Comparison of ENCODE assay signal across 9 cellular contexts in genomic region chr9:137204731-137205125, GRCh38. TPM values are rescaled to one million over a fixed set of nuclear protein-coding genes. Genes with fewer than 3 reads are reported as not detected.
DNase-seq lines count a peak whose midpoint lies in the region; ATAC-seq and TF ChIP-seq lines count a peak whose summit lies in the region.
"Had no signal": no experiment of that assay in that cellular context is flagged by ENCODE, and none has a peak within 500 bp of the region (broad histone marks: within the 10 kb centered on the region; RNA-seq: fewer than 3 reads in every experiment).

No MANE protein-coding gene starts in this region.

- no peak overlapping the region for H3K4ac ChIP-seq in neuronal stem cell (ENCODE audit: low read length)

- H3K4me1 ChIP-seq in OCI-LY1 (ENCODE audit: insufficient read depth, low read length, severe bottlenecking) (peaks cover 56% of the 10 kb centered on the region), endodermal cell (ENCODE audit: control insufficient read depth, insufficient read depth, low read length) (peaks cover 18% of the 10 kb centered on the region), neuronal stem cell (ENCODE audit: control insufficient read depth in 2 of 2, insufficient read depth in 1 of 2, low read depth in 1 of 2, low read length in 2 of 2) (peaks cover 18 to 21% of the 10 kb centered on the region in 2 donors)

- H3K36me3 Mint-ChIP-seq in endodermal cell (ENCODE audit: low read depth), result peaks cover 25% of the 10 kb centered on the region

- H3K27me3 ChIP-seq in OCI-LY1 (ENCODE audit: insufficient read depth, low read length) (no peaks in the 10 kb centered on the region; the same call in 1 of the 2 replicates), endodermal cell (ENCODE audit: control insufficient read depth, insufficient read depth, low read length, poor library complexity, severe bottlenecking) (no peaks in the 10 kb centered on the region), neuronal stem cell (ENCODE audit: control insufficient read depth in 3 of 3, insufficient read depth in 3 of 3, low read depth in 1 of 3, low read length in 3 of 3) (no peaks in the 10 kb centered on the region)

- H3K27ac ChIP-seq in C4-2B (peak overlapping the region; percentile 86), OCI-LY1 (ENCODE audit: low read depth, low read length, poor library complexity, severe bottlenecking) (peak overlapping the region; percentile 43), endodermal cell (ENCODE audit: low read depth, low read length) (no peak overlapping the region), neuronal stem cell (replicated peaks; ENCODE audit: low read length) (no peak overlapping the region)

- no peak for ATAC-seq in GM18858 (IDR thresholded peaks at IDR 0.05; ENCODE audit: unreplicated experiment)

- no peaks in the 10 kb centered on the region for H3K9me3 Mint-ChIP-seq in endodermal cell

- H4K91ac ChIP-seq in neuronal stem cell (ENCODE audit: low read depth, low read length, poor library complexity), result no peak overlapping the region

- 30 to 32% methylated on average over 21 of the region's 21 CpGs for WGBS in endodermal cell (ENCODE audit: insufficient coverage in 1 of 2, insufficient read length in 1 of 2), 2 experiments
- WGBS in neuronal stem cell (ENCODE audit: extremely low coverage in 2 of 2, insufficient read length in 2 of 2, insufficient replicate concordance in 1 of 2), 2 donors, result no CpG with 5 or more reads among the region's 21 CpGs

- no peaks in the 10 kb centered on the region for H3F3A ChIP-seq in OCI-LY1 (ENCODE audit: insufficient read depth, low read length)

- DNase-seq in endodermal cell (no peak), neuronal stem cell (ENCODE audit: low spot score) (no peak), kidney glomerular epithelial cell (lab: John Stamatoyannopoulos, UW) (no peak), kidney tubule cell (ENCODE audit: low spot score) (no peak)
- no peak for DNase-seq in stimulated activated CD4-positive, alpha-beta T cell treated with anti-CD3 and anti-CD28 coated beads, Interleukin-12 subunit alpha, Interleukin-12 subunit beta, amount 100 ng/mL, for 4 hours
- DNase-seq: NCI-H2081 treated with DMSO at 0.1 percent for 48 hours had no signal

- H3K4me3 Mint-ChIP-seq in endodermal cell, result peak overlapping the region; percentile 90

- no peak overlapping the region for H2BK15ac ChIP-seq in neuronal stem cell (ENCODE audit: low read length)

- no peaks in the 10 kb centered on the region for H3K9me2 ChIP-seq in OCI-LY1 (ENCODE audit: low read depth, low read length)

- H3K4me3 ChIP-seq in OCI-LY1 (ENCODE audit: low read depth, low read length, poor library complexity, severe bottlenecking) (peak overlapping the region; percentile 88), endodermal cell (ENCODE audit: low read length) (peak overlapping the region; percentile 92), neuronal stem cell (ENCODE audit: low read length in 2 of 2) (peak overlapping the region; percentile 92 to 99)

- H3K27ac Mint-ChIP-seq in endodermal cell, result peak overlapping the region; percentile 96

- no peak overlapping the region for H3K18ac ChIP-seq in neuronal stem cell (ENCODE audit: low read length)

- peaks cover 24% of the 10 kb centered on the region for H3K4me1 Mint-ChIP-seq in endodermal cell

- no peak overlapping the region for H3K14ac ChIP-seq in neuronal stem cell (ENCODE audit: low read length)

- no peak overlapping the region for H2BK120ac ChIP-seq in neuronal stem cell (ENCODE audit: low read depth, low read length)

- H3K36me3 ChIP-seq in OCI-LY1 (ENCODE audit: insufficient read depth, low read length), result peaks cover 9% of the 10 kb centered on the region
- H3K36me3 ChIP-seq in endodermal cell (ENCODE audit: control insufficient read depth, insufficient read depth, low read length), result peaks cover 12% of the 10 kb centered on the region
- H3K36me3 ChIP-seq in neuronal stem cell (replicated peaks in 1 of 2; ENCODE audit: control insufficient read depth in 2 of 2, insufficient read depth in 2 of 2, low read length in 2 of 2), result peaks cover 12 to 37% of the 10 kb centered on the region in 2 donors

- H3K27me3 Mint-ChIP-seq in endodermal cell (ENCODE audit: insufficient read depth), result no peaks in the 10 kb centered on the region

- TF ChIP-seq CTCF in C4-2B (conservative IDR thresholded peaks at IDR 0.05) (no peak), OCI-LY1 (IDR thresholded peaks at IDR 0.05; ENCODE audit: low read length) (no peak), endodermal cell (conservative IDR thresholded peaks at IDR 0.05) (no peak)

- no peak overlapping the region for H2BK12ac ChIP-seq in neuronal stem cell (ENCODE audit: low read length)

- peak overlapping the region; percentile 92 for H2AK5ac ChIP-seq in neuronal stem cell (ENCODE audit: low read depth, low read length)

- H3K79me1 ChIP-seq in neuronal stem cell (ENCODE audit: low read depth, low read length), result peaks cover 10% of the 10 kb centered on the region

- H3K23ac ChIP-seq in neuronal stem cell (ENCODE audit: low read depth, low read length, poor library complexity), result no peak overlapping the region

- peaks cover 21% of the 10 kb centered on the region for H3K79me2 ChIP-seq in OCI-LY1 (ENCODE audit: insufficient read depth, low read length)

- H3K9me3 ChIP-seq in OCI-LY1 (ENCODE audit: low read length), result no peaks in the 10 kb centered on the region
- H3K9me3 ChIP-seq in endodermal cell (ENCODE audit: control insufficient read depth, low read length), result no peaks in the 10 kb centered on the region
- peaks cover 0 to 1% of the 10 kb centered on the region in 2 donors for H3K9me3 ChIP-seq in neuronal stem cell (replicated peaks in 1 of 2; ENCODE audit: control insufficient read depth in 2 of 2, insufficient read depth in 1 of 2, low read depth in 1 of 2, low read length in 2 of 2)

- no peak overlapping the region for H2BK5ac ChIP-seq in neuronal stem cell (ENCODE audit: low read length)

- H4K20me1 ChIP-seq in OCI-LY1 (ENCODE audit: insufficient read depth, low read length), result no peaks in the 10 kb centered on the region

- no peak overlapping the region for H4K8ac ChIP-seq in neuronal stem cell (ENCODE audit: low read depth, low read length)

- H3K9ac ChIP-seq in OCI-LY1 (ENCODE audit: low read length) (peak overlapping the region; percentile 91), endodermal cell (ENCODE audit: extremely low read depth, low read length, poor library complexity, severe bottlenecking) (peak overlapping the region; percentile 85), neuronal stem cell (ENCODE audit: low read depth, low read length, poor library complexity) (peak overlapping the region; percentile 92)

- H2AFZ ChIP-seq in OCI-LY1 (ENCODE audit: low read length), result no peak overlapping the region
- peak overlapping the region; percentile 88 for H2AFZ ChIP-seq in neuronal stem cell (ENCODE audit: low read length)

- H3K4me2 ChIP-seq in OCI-LY1 (ENCODE audit: low read length), result peak overlapping the region; percentile 98
- peak overlapping the region; percentile 81 for H3K4me2 ChIP-seq in neuronal stem cell (ENCODE audit: insufficient read depth, low read length, poor library complexity, severe bottlenecking)

RNA-seq across cellular contexts. Expression of gene TMEM203, which starts 0.7 kb away (rescaled TPM):
- total RNA-seq in endodermal cell, result 10 to 100 TPM; 34.0 to 39.5 TPM
- polyA plus RNA-seq in endodermal cell (2013, experiment 1 of 2), result 35.7 TPM
- polyA plus RNA-seq in endodermal cell (2013, experiment 2 of 2), result 31.0 TPM
- 27.8 TPM for polyA plus RNA-seq in neuronal stem cell (2013, experiment 1 of 2)
- polyA plus RNA-seq in neuronal stem cell (2013, experiment 2 of 2), result 27.6 TPM

RNA-seq across cellular contexts. Expression of gene NDOR1, which starts 0.8 kb away (rescaled TPM):
- 10 to 100 TPM; 39.2 to 41.4 TPM for total RNA-seq in endodermal cell
- 21.2 TPM for polyA plus RNA-seq in endodermal cell (2013, experiment 1 of 2)
- polyA plus RNA-seq in endodermal cell (2013, experiment 2 of 2), result 18.1 TPM
- polyA plus RNA-seq in neuronal stem cell (2013, experiment 1 of 2), result 16.1 TPM
- 15.4 TPM for polyA plus RNA-seq in neuronal stem cell (2013, experiment 2 of 2)

RNA-seq across cellular contexts. Expression of gene TPRN, which starts 4.2 kb away (rescaled TPM):
- total RNA-seq in endodermal cell, result 10 to 100 TPM; 19.0 to 23.9 TPM
- polyA plus RNA-seq in endodermal cell (2013, experiment 1 of 2), result 12.1 TPM
- polyA plus RNA-seq in endodermal cell (2013, experiment 2 of 2), result 11.0 TPM
- 6.1 TPM for polyA plus RNA-seq in neuronal stem cell (2013, experiment 1 of 2)
- polyA plus RNA-seq in neuronal stem cell (2013, experiment 2 of 2), result 6.4 TPM

RNA-seq across cellular contexts. Expression of gene SSNA1, which starts 16.3 kb away (rescaled TPM):
- 10 to 100 TPM; 66.5 to 67.7 TPM for total RNA-seq in endodermal cell
- polyA plus RNA-seq in endodermal cell (2013, experiment 1 of 2), result 58.8 TPM
- polyA plus RNA-seq in endodermal cell (2013, experiment 2 of 2), result 62.8 TPM
- 55.4 TPM for polyA plus RNA-seq in neuronal stem cell (2013, experiment 1 of 2)
- polyA plus RNA-seq in neuronal stem cell (2013, experiment 2 of 2), result 54.1 TPM

RNA-seq across cellular contexts. Expression of gene ANAPC2, which starts 16.4 kb away (rescaled TPM):
- 10 to 100 TPM; 66.5 to 69.2 TPM for total RNA-seq in endodermal cell
- 40.0 TPM for polyA plus RNA-seq in endodermal cell (2013, experiment 1 of 2)
- 33.2 TPM for polyA plus RNA-seq in endodermal cell (2013, experiment 2 of 2)
- polyA plus RNA-seq in neuronal stem cell (2013, experiment 1 of 2), result 16.9 TPM
- 16.3 TPM for polyA plus RNA-seq in neuronal stem cell (2013, experiment 2 of 2)

Comparison
In these comparisons a context has a peak if more than half of its experiments do, and no peak if none do; other contexts are left out.
1. H3K27ac ChIP-seq: peak in C4-2B (single experiment) and OCI-LY1 (single experiment); none in endodermal cell (single experiment) and neuronal stem cell (single experiment).
2. Peak in every context shown above with its lines, with median percentiles within 50 percentile points of each other: H3K4me3 ChIP-seq and H3K9ac ChIP-seq.